ENCODE assay signal across 26 cellular contexts in the genomic region with DNA sequence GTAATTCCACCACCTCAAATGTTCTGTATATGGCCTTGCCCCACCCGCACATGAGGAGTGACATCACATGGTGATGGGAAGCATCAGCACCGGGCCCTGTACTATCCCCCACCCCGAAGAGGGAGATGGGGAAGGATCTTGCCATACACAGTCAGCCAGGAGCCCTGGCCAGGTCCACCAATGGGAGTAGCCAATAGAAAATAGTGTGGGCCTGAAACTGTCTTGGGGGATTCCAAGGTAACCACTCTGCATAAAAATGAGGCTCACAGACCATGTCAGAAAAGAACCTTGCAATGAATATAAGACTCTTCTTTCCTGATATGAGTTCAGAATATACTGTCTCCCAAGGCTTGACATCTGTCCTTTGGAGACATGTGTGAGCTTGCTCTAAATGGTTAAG. TPM values are rescaled to one million over a fixed set of nuclear protein-coding genes. Genes with fewer than 3 reads are reported as not detected.
A peak's percentile ranks its signal among the peaks of the same experiment; 100 is the strongest.
DNase-seq lines count a peak whose midpoint lies in the region; ATAC-seq, FAIRE-seq and TF ChIP-seq lines count a peak whose summit lies in the region.
"Had no signal": no experiment of that assay in that cellular context is flagged by ENCODE, and none has a peak within 500 bp of the region (broad histone marks: within the 10 kb centered on the region; RNA-seq: fewer than 3 reads in every experiment).

No MANE protein-coding gene starts in this region.

- H3K27ac Mint-ChIP-seq in stimulated activated memory B cell treated with anti-CD40 and anti-IgM and Interleukin-4, amounts not matched to agents 10 μg/mL and 1 μg/mL and 100 μg/mL, for 72 hours: peak overlapping the region; percentile 77
- H3K27ac Mint-ChIP-seq in Calu3 (ENCODE audit: unreplicated experiment): no peak overlapping the region
- H3K27ac Mint-ChIP-seq: activated CD8-positive, alpha-beta T cell treated with anti-CD3 and anti-CD28 coated beads for 36 hours; activated naive CD4-positive, alpha-beta T cell treated with anti-CD3 and anti-CD28 coated beads, Interleukin-2, amount 10 ng/mL, durations not matched to agents 7 days and 5 days; nephron; WTC11 had no signal

- H3K4me3 Mint-ChIP-seq in stimulated activated memory B cell treated with anti-CD40 and anti-IgM and Interleukin-4, amounts not matched to agents 10 μg/mL and 1 μg/mL and 100 μg/mL, for 72 hours: peak overlapping the region; percentile 29
- no peak overlapping the region for H3K4me3 Mint-ChIP-seq in Calu3 (ENCODE audit: low read depth, unreplicated experiment)
- H3K4me3 Mint-ChIP-seq: activated CD8-positive, alpha-beta T cell treated with anti-CD3 and anti-CD28 coated beads for 36 hours; activated naive CD4-positive, alpha-beta T cell treated with anti-CD3 and anti-CD28 coated beads, Interleukin-2, amount 10 ng/mL, durations not matched to agents 7 days and 5 days; nephron; WTC11 had no signal

- intact Hi-C loops in Calu3 (cut with micrococcal nuclease; ENCODE audit: unreplicated experiment): no loop called here
- intact Hi-C loops in psoas muscle (cut with DNase I): no loop called here

- CTCF ChIA-PET in Calu3 (lab: Charles Lee): no interaction called here

- no peaks in the 10 kb centered on the region for H3K4me1 ChIP-seq in psoas muscle
- H3K4me1 ChIP-seq: SJCRH30 had no signal

- peaks cover under 1% of the 10 kb centered on the region for H3K27me3 Mint-ChIP-seq in stimulated activated memory B cell treated with anti-CD40 and anti-IgM and Interleukin-4, amounts not matched to agents 10 μg/mL and 1 μg/mL and 100 μg/mL, for 72 hours
- H3K27me3 Mint-ChIP-seq in Calu3 (ENCODE audit: unreplicated experiment): peaks cover 38% of the 10 kb centered on the region

- H3K36me3 Mint-ChIP-seq in stimulated activated memory B cell treated with anti-CD40 and anti-IgM and Interleukin-4, amounts not matched to agents 10 μg/mL and 1 μg/mL and 100 μg/mL, for 72 hours: peaks cover 11% of the 10 kb centered on the region
- H3K36me3 Mint-ChIP-seq in Calu3 (ENCODE audit: insufficient read depth, unreplicated experiment): peaks cover 3% of the 10 kb centered on the region
- H3K36me3 Mint-ChIP-seq: activated naive CD4-positive, alpha-beta T cell treated with anti-CD3 and anti-CD28 coated beads, Interleukin-2, amount 10 ng/mL, durations not matched to agents 7 days and 5 days; CD4-positive, alpha-beta memory T cell; WTC11 had no signal

- H3K4me3 ChIP-seq in psoas muscle: no peak overlapping the region
- H3K4me3 ChIP-seq: SJCRH30 had no signal

- H3K27me3 ChIP-seq in psoas muscle (ENCODE audit: insufficient read depth in 3 of 3, low read length in 2 of 3): no peaks in the 10 kb centered on the region
- H3K27me3 ChIP-seq: SJCRH30 had no signal

- no peaks in the 10 kb centered on the region for H3K36me3 ChIP-seq in psoas muscle (ENCODE audit: insufficient read depth in 1 of 2, low read depth in 1 of 2)
- H3K36me3 ChIP-seq: SJCRH30 had no signal

- TF ChIP-seq POLR2A in GM12892 (IDR thresholded peaks at IDR 0.05; ENCODE audit: low read depth, low read length): peak; percentile 39; the same call in 1 of the 2 replicates

- peak; percentile 91 for FAIRE-seq in GM12892 (lab: Jason Lieb, UNC)
- FAIRE-seq: frontal cortex, small intestine had no signal

- H3K9me3 Mint-ChIP-seq in stimulated activated memory B cell treated with anti-CD40 and anti-IgM and Interleukin-4, amounts not matched to agents 10 μg/mL and 1 μg/mL and 100 μg/mL, for 72 hours: peaks cover 9% of the 10 kb centered on the region
- no peaks in the 10 kb centered on the region for H3K9me3 Mint-ChIP-seq in Calu3 (ENCODE audit: low read depth, unreplicated experiment)
- H3K9me3 Mint-ChIP-seq: activated naive CD4-positive, alpha-beta T cell treated with anti-CD3 and anti-CD28 coated beads, Interleukin-2, amount 10 ng/mL, durations not matched to agents 7 days and 5 days; WTC11 had no signal

- H3K9me3 ChIP-seq in psoas muscle: no peaks in the 10 kb centered on the region
- H3K9me3 ChIP-seq: SJCRH30 had no signal

- DNase-seq in GM12892 (ENCODE audit: insufficient read length): no peak
- no peak for DNase-seq in Calu3
- no peak for DNase-seq in psoas muscle
- DNase-seq in NCI-H446 treated with DMSO at 0.1 percent for 48 hours (lab: John Stamatoyannopoulos, UW): no peak
- DNase-seq: activated CD8-positive, alpha-beta T cell treated with anti-CD3 and anti-CD28 coated beads for 36 hours; activated naive CD4-positive, alpha-beta T cell treated with anti-CD3 and anti-CD28 coated beads, Interleukin-2, amount 10 ng/mL, durations not matched to agents 7 days and 5 days; activated T-cell treated with anti-CD3 and anti-CD28 coated beads, Interleukin-2, amount 50 U/mL, for 1 hour; anterior cingulate cortex; CD4-positive, alpha-beta memory T cell; kidney glomerular epithelial cell; mesendoderm; MV-4-11; NCI-H1694 treated with DMSO at 0.1 percent for 48 hours; PC-3; SJCRH30; small intestine; stimulated activated CD4-positive, alpha-beta T cell treated with anti-CD3 and anti-CD28 coated beads, Interleukin-4, amount 100 ng/mL, for 1 hour had no signal

- peaks cover 53% of the 10 kb centered on the region for H3K4me1 Mint-ChIP-seq in stimulated activated memory B cell treated with anti-CD40 and anti-IgM and Interleukin-4, amounts not matched to agents 10 μg/mL and 1 μg/mL and 100 μg/mL, for 72 hours
- peaks cover under 1% of the 10 kb centered on the region for H3K4me1 Mint-ChIP-seq in Calu3 (ENCODE audit: low read depth, unreplicated experiment)
- H3K4me1 Mint-ChIP-seq: WTC11 had no signal

- TF ChIP-seq CTCF in Calu3 (IDR thresholded peaks at IDR 0.05; ENCODE audit: unreplicated experiment): no peak
- TF ChIP-seq CTCF in psoas muscle (IDR thresholded peaks at IDR 0.05): no peak

- no TSS peak for BruUV-seq in Calu3 (replicated peaks; lab: Mats Ljungman, UMichigan)

- peak; percentile 37 for ATAC-seq in GM21619 (IDR thresholded peaks at IDR 0.05; ENCODE audit: unreplicated experiment)
- ATAC-seq in HG03520 (IDR thresholded peaks at IDR 0.05; ENCODE audit: unreplicated experiment): peak; percentile 51
- peak; percentile 72 for ATAC-seq in stimulated activated memory B cell treated with anti-CD40 and anti-IgM and Interleukin-4, amounts not matched to agents 10 μg/mL and 1 μg/mL and 100 μg/mL, for 72 hours
- no peak for ATAC-seq in GM18909 (IDR thresholded peaks at IDR 0.05; ENCODE audit: poor library complexity, unreplicated experiment)
- no peak for ATAC-seq in psoas muscle
- ATAC-seq: activated CD8-positive, alpha-beta T cell treated with anti-CD3 and anti-CD28 coated beads for 36 hours; PC-3; WTC11 had no signal

- 80 to 87% (median 83%) methylated on average over 3 of the region's 3 CpGs for WGBS in psoas muscle, 3 donors

- no peak overlapping the region for H3K27ac ChIP-seq in psoas muscle
- H3K27ac ChIP-seq: SJCRH30 had no signal

RNA-seq across cellular contexts. Expression of gene ADRB1, which starts 51.1 kb away (rescaled TPM):
- polyA plus RNA-seq in GM12892 (2012; ENCODE audit: missing spikeins): 0.49 TPM
- total RNA-seq in Calu3 (2022): 0.47 and 0.78 TPM in 2 replicates
- total RNA-seq in psoas muscle: under 1 TPM; 0.13 to 0.40 (median 0.29) TPM
- under 1 TPM in 2 of 3 donors, not detected in 1; 0.03 to 0.12 TPM for polyA plus RNA-seq in psoas muscle
- total RNA-seq: CD4-positive, alpha-beta memory T cell; T-helper 2 cell treated with Interferon-gamma antibody and Interleukin-4, amounts not matched to agents 100 ng/mL and 5 ng/mL, for 36 hours had no signal
- polyA plus RNA-seq: AG04450; CD4-positive, alpha-beta memory T cell had no signal

Comparison
In these comparisons a context has a peak if more than half of its experiments do, and no peak if none do; other contexts are left out.
1. ATAC-seq: peak in GM21619 (single experiment), HG03520 (single experiment) and stimulated activated memory B cell treated with anti-CD40 and anti-IgM and Interleukin-4, amounts not matched to agents 10 μg/mL and 1 μg/mL and 100 μg/mL, for 72 hours (single experiment); none in GM18909 (single experiment) and psoas muscle (0 of 4).